27 cellular contexts compared by ENCODE assay signal in the genomic region with DNA sequence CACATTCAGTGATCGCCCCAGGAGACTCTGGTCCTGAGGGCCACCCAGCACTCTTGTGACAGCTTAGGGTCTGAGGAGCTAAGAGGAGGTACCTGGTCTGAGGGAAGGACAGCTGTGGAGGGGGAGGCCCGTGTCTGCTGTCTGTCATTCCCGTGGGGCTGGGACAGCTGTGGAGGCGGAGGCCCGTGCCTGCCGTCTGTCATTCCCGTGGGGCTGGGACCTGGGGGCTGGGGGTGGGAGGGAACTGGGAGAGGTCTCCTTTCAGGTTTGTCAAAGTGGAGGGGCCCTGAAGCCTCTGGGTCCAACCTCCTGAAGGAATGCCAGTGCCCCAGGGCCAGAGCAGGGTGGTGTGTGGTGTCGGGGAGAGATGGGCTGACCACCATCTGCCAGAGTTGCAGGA. TPM values are rescaled to one million over a fixed set of nuclear protein-coding genes. Genes with fewer than 3 reads are reported as not detected.
"Had no signal": no experiment of that assay in that cellular context is flagged by ENCODE, and none has a peak within 500 bp of the region (broad histone marks: within the 10 kb centered on the region; RNA-seq: fewer than 3 reads in every experiment).

No MANE protein-coding gene starts in this region.

- H3K27ac ChIP-seq: adrenal gland, brain microvascular endothelial cell, esophagus muscularis mucosa, foreskin keratinocyte, heart right ventricle, pancreas, psoas muscle, tibial nerve had no signal

- DNase-seq: activated CD4-positive, alpha-beta T cell treated with anti-CD3 and anti-CD28 coated beads for 48 hours; activated CD4-positive, alpha-beta T cell treated with anti-CD3 and anti-CD28 coated beads, Interleukin-2, amount 50 U/mL, for 48 hours; activated CD8-positive, alpha-beta memory T cell treated with anti-CD3 and anti-CD28 coated beads for 24 hours; activated CD8-positive, alpha-beta memory T cell treated with anti-CD3 and anti-CD28 coated beads, Interleukin-2, amount 50 U/mL, for 4 hours; activated effector memory CD4-positive, alpha-beta T cell treated with anti-CD3 and anti-CD28 coated beads, Interleukin-2, amount 50 U/mL, for 16 hours; activated naive CD4-positive, alpha-beta T cell treated with anti-CD3 and anti-CD28 coated beads for 36 hours; activated naive CD8-positive, alpha-beta T cell treated with anti-CD3 and anti-CD28 coated beads for 36 hours; activated T-cell treated with anti-CD3 and anti-CD28 coated beads, Interleukin-2, amount 50 U/mL, for 1 hour; adrenal gland; brain microvascular endothelial cell; central memory CD4-positive, alpha-beta T cell; foreskin keratinocyte; naive thymus-derived CD4-positive, alpha-beta T cell; psoas muscle; stimulated activated CD4-positive, alpha-beta T cell treated with anti-CD3 and anti-CD28 coated beads, Interleukin-1b, Interleukin-23, amount 100 ng/mL, for 48 hours; stimulated activated CD4-positive, alpha-beta T cell treated with anti-CD3 and anti-CD28 coated beads, Interleukin-4, amount 100 ng/mL, for 4 hours; stimulated activated CD8-positive, alpha-beta memory T cell treated with anti-CD3 and anti-CD28 coated beads, Interleukin-4, amount 100 ng/mL, for 48 hours; stimulated activated naive CD8-positive, alpha-beta T cell treated with anti-CD3 and anti-CD28 coated beads, Interleukin-15, amount 100 ng/mL, for 72 hours had no signal

- H3K36me3 ChIP-seq: adrenal gland, brain microvascular endothelial cell, esophagus muscularis mucosa, heart right ventricle, pancreas, tibial nerve had no signal

- H3K9me3 ChIP-seq: adrenal gland, pancreas, psoas muscle had no signal

- H3K36me3 Mint-ChIP-seq: activated naive CD8-positive, alpha-beta T cell treated with anti-CD3 and anti-CD28 coated beads for 36 hours; stimulated activated memory B cell treated with anti-CD40 and anti-IgM and Interleukin-4, amounts not matched to agents 10 μg/mL and 1 μg/mL and 100 μg/mL, for 72 hours had no signal

- H3K4me1 ChIP-seq: adrenal gland, esophagus muscularis mucosa, foreskin keratinocyte, pancreas, psoas muscle had no signal

- ATAC-seq: foreskin keratinocyte; heart right ventricle; naive thymus-derived CD4-positive, alpha-beta T cell; pancreas; psoas muscle; stimulated activated memory B cell treated with anti-CD40 and anti-IgM and Interleukin-4, amounts not matched to agents 10 μg/mL and 1 μg/mL and 100 μg/mL, for 72 hours; stimulated activated naive CD8-positive, alpha-beta T cell treated with anti-CD3 and anti-CD28 coated beads, Interleukin-15, amount 100 ng/mL, for 72 hours had no signal

- H3K27ac Mint-ChIP-seq: activated naive CD4-positive, alpha-beta T cell treated with anti-CD3 and anti-CD28 coated beads for 36 hours; activated naive CD8-positive, alpha-beta T cell treated with anti-CD3 and anti-CD28 coated beads for 36 hours; activated T-helper 1 cell treated with anti-CD3 and anti-CD28 coated beads, Interleukin-12 subunit alpha, Interleukin-12 subunit beta, Interleukin-2, Interleukin-4 antibody, amounts not matched to agents 30 ng/mL and 10 ng/mL and 1 ng/mL, durations not matched to agents 14 hours and 24 hours and 36 hours; mesothelial cell of epicardium; naive thymus-derived CD4-positive, alpha-beta T cell; stimulated activated memory B cell treated with anti-CD40 and anti-IgM and Interleukin-4, amounts not matched to agents 10 μg/mL and 1 μg/mL and 100 μg/mL, for 72 hours; stimulated activated naive CD8-positive, alpha-beta T cell treated with anti-CD3 and anti-CD28 coated beads, Interleukin-15, amount 100 ng/mL, for 72 hours had no signal

- H3K4me1 Mint-ChIP-seq: activated naive CD8-positive, alpha-beta T cell treated with anti-CD3 and anti-CD28 coated beads for 36 hours; stimulated activated memory B cell treated with anti-CD40 and anti-IgM and Interleukin-4, amounts not matched to agents 10 μg/mL and 1 μg/mL and 100 μg/mL, for 72 hours had no signal

- H3K4me3 Mint-ChIP-seq: activated naive CD4-positive, alpha-beta T cell treated with anti-CD3 and anti-CD28 coated beads for 36 hours; activated naive CD8-positive, alpha-beta T cell treated with anti-CD3 and anti-CD28 coated beads for 36 hours; activated T-helper 1 cell treated with anti-CD3 and anti-CD28 coated beads, Interleukin-12 subunit alpha, Interleukin-12 subunit beta, Interleukin-2, Interleukin-4 antibody, amounts not matched to agents 30 ng/mL and 10 ng/mL and 1 ng/mL, durations not matched to agents 14 hours and 24 hours and 36 hours; mesothelial cell of epicardium; naive thymus-derived CD4-positive, alpha-beta T cell; stimulated activated memory B cell treated with anti-CD40 and anti-IgM and Interleukin-4, amounts not matched to agents 10 μg/mL and 1 μg/mL and 100 μg/mL, for 72 hours; stimulated activated naive CD8-positive, alpha-beta T cell treated with anti-CD3 and anti-CD28 coated beads, Interleukin-15, amount 100 ng/mL, for 72 hours had no signal

- H3K9me3 Mint-ChIP-seq: activated naive CD4-positive, alpha-beta T cell treated with anti-CD3 and anti-CD28 coated beads for 36 hours had no signal

- H3K4me3 ChIP-seq: adrenal gland, esophagus muscularis mucosa, heart right ventricle, pancreas, psoas muscle, smooth muscle cell, tibial nerve had no signal

RNA-seq across cellular contexts. Expression of gene ADRA2C, which starts 45.0 kb away (rescaled TPM):
- total RNA-seq: activated naive CD4-positive, alpha-beta T cell treated with anti-CD3 and anti-CD28 coated beads for 36 hours; activated naive CD8-positive, alpha-beta T cell treated with anti-CD3 and anti-CD28 coated beads for 36 hours; activated T-helper 1 cell treated with anti-CD3 and anti-CD28 coated beads, Interleukin-12 subunit alpha, Interleukin-12 subunit beta, Interleukin-2, Interleukin-4 antibody, amounts not matched to agents 30 ng/mL and 10 ng/mL and 1 ng/mL, durations not matched to agents 14 hours and 24 hours and 36 hours; naive thymus-derived CD4-positive, alpha-beta T cell; T-helper 1 cell treated with Interleukin-12 subunit alpha and Interleukin-12 subunit beta and Interleukin-4 antibody, amounts not matched to agents 30 ng/mL and 1 ng/mL, for 36 hours had no signal
- polyA plus RNA-seq: naive thymus-derived CD4-positive, alpha-beta T cell had no signal
